Comparison of ENCODE assay signal across 23 cellular contexts in genomic region chr11:18790820-18791174, GRCh38. TPM values are rescaled to one million over a fixed set of nuclear protein-coding genes. Genes with fewer than 3 reads are reported as not detected.
DNase-seq lines count a peak whose midpoint lies in the region; ATAC-seq and TF ChIP-seq lines count a peak whose summit lies in the region.
"Had no signal": no experiment of that assay in that cellular context is flagged by ENCODE, and none has a peak within 500 bp of the region (broad histone marks: within the 10 kb centered on the region; RNA-seq: fewer than 3 reads in every experiment).

No MANE protein-coding gene starts in this region.

- H3K4me3 ChIP-seq in breast epithelium (peak overlapping the region in 2 of 3 donors; percentile 31 to 41), ectodermal cell (ENCODE audit: insufficient read depth, low read depth, low read length) (peak overlapping the region; percentile 55), mesodermal cell (ENCODE audit: extremely low read depth, insufficient read depth, low read length, poor library complexity, severe bottlenecking) (peak overlapping the region; percentile 52), thoracic aorta (peak overlapping the region; percentile 36)
- H3K4me3 ChIP-seq: PC-9 had no signal

- no peak overlapping the region for H3K27ac Mint-ChIP-seq in MCF 10A (ENCODE audit: low read depth, unreplicated experiment)
- H3K27ac Mint-ChIP-seq: activated naive CD8-positive, alpha-beta T cell treated with anti-CD3 and anti-CD28 coated beads, Interleukin-2, amount 10 ng/mL, durations not matched to agents 7 days and 5 days; CD4-positive, CD25-positive, alpha-beta regulatory T cell; stimulated activated naive B cell treated with anti-CD40 and anti-IgM and Interleukin-4, amounts not matched to agents 10 μg/mL and 1 μg/mL and 100 μg/mL, for 72 hours had no signal

- intact Hi-C loops in breast epithelium (cut with DNase I; ENCODE audit: low total_unique reads), result no loop called here
- intact Hi-C loops in MCF 10A (cut with micrococcal nuclease), result no loop called here

- H3K27ac ChIP-seq in breast epithelium (no peak overlapping the region), ectodermal cell (ENCODE audit: insufficient read depth, low read depth, low read length, poor library complexity, severe bottlenecking) (no peak overlapping the region), mesodermal cell (ENCODE audit: low read depth, low read length, severe bottlenecking) (no peak overlapping the region), thoracic aorta (no peak overlapping the region)
- H3K27ac ChIP-seq: pancreas, PC-9 had no signal

- H3K4me1 ChIP-seq in breast epithelium (peaks cover 0 to 5% of the 10 kb centered on the region in 2 donors), ectodermal cell (ENCODE audit: control insufficient read depth, insufficient read depth, low read length) (no peaks in the 10 kb centered on the region), mesodermal cell (ENCODE audit: control insufficient read depth, insufficient read depth, low read length, poor library complexity, severe bottlenecking) (no peaks in the 10 kb centered on the region), thoracic aorta (ENCODE audit: control insufficient read depth in 1 of 2, low read depth in 2 of 2) (peaks cover 0 to 12% of the 10 kb centered on the region in 2 donors)

- H3K36me3 Mint-ChIP-seq in MCF 10A (ENCODE audit: insufficient read depth, unreplicated experiment), result no peaks in the 10 kb centered on the region
- H3K36me3 Mint-ChIP-seq: activated naive CD8-positive, alpha-beta T cell treated with anti-CD3 and anti-CD28 coated beads, Interleukin-2, amount 10 ng/mL, durations not matched to agents 7 days and 5 days; CD4-positive, CD25-positive, alpha-beta regulatory T cell; stimulated activated naive B cell treated with anti-CD40 and anti-IgM and Interleukin-4, amounts not matched to agents 10 μg/mL and 1 μg/mL and 100 μg/mL, for 72 hours had no signal

- TF ChIP-seq CTCF in breast epithelium (IDR thresholded peaks at IDR 0.05) (no peak), MCF 10A (IDR thresholded peaks at IDR 0.05; ENCODE audit: unreplicated experiment) (no peak), thoracic aorta (IDR thresholded peaks at IDR 0.05) (no peak)

- no peaks in the 10 kb centered on the region for H3K9me3 Mint-ChIP-seq in MCF 10A (ENCODE audit: unreplicated experiment)
- H3K9me3 Mint-ChIP-seq: activated naive CD8-positive, alpha-beta T cell treated with anti-CD3 and anti-CD28 coated beads, Interleukin-2, amount 10 ng/mL, durations not matched to agents 7 days and 5 days; activated T-cell treated with anti-CD3 and anti-CD28 coated beads, Interleukin-2, amount 50 U/mL, for 4 hours; stimulated activated naive B cell treated with anti-CD40 and anti-IgM and Interleukin-4, amounts not matched to agents 10 μg/mL and 1 μg/mL and 100 μg/mL, for 72 hours had no signal

- peaks cover 74% of the 10 kb centered on the region for H3K27me3 Mint-ChIP-seq in MCF 10A (ENCODE audit: insufficient read depth, unreplicated experiment)

- CTCF ChIA-PET in MCF 10A (lab: Yijun Ruan, JAX), result no interaction called here

- H3K36me3 ChIP-seq in breast epithelium (no peaks in the 10 kb centered on the region), ectodermal cell (ENCODE audit: control insufficient read depth, insufficient read depth, low read length) (no peaks in the 10 kb centered on the region), mesodermal cell (ENCODE audit: control insufficient read depth, insufficient read depth, low read length) (no peaks in the 10 kb centered on the region), thoracic aorta (no peaks in the 10 kb centered on the region)
- H3K36me3 ChIP-seq: MG63, pancreas had no signal

- WGBS in ectodermal cell, 2 experiments, result 11% methylated on average over 14 of the region's 14 CpGs
- WGBS in mesodermal cell (ENCODE audit: insufficient coverage in 2 of 2), 2 experiments, result 4 to 17% methylated on average over 7 to 12 of the region's 14 CpGs

- H3K4me3 Mint-ChIP-seq in MCF 10A (ENCODE audit: unreplicated experiment), result no peak overlapping the region
- H3K4me3 Mint-ChIP-seq: activated naive CD8-positive, alpha-beta T cell treated with anti-CD3 and anti-CD28 coated beads, Interleukin-2, amount 10 ng/mL, durations not matched to agents 7 days and 5 days; activated T-cell treated with anti-CD3 and anti-CD28 coated beads, Interleukin-2, amount 50 U/mL, for 4 hours; CD4-positive, CD25-positive, alpha-beta regulatory T cell; stimulated activated naive B cell treated with anti-CD40 and anti-IgM and Interleukin-4, amounts not matched to agents 10 μg/mL and 1 μg/mL and 100 μg/mL, for 72 hours had no signal

- POLR2A ChIA-PET in MCF 10A (lab: Yijun Ruan, JAX), result no interaction called here

- H3K27me3 ChIP-seq in breast epithelium (peaks cover 0 to 65% of the 10 kb centered on the region in 2 donors), ectodermal cell (ENCODE audit: control insufficient read depth, insufficient read depth, low read length, poor library complexity, severe bottlenecking) (peaks cover 61% of the 10 kb centered on the region), thoracic aorta (replicated peaks; ENCODE audit: insufficient read depth) (no peaks in the 10 kb centered on the region)

- H3K9me3 ChIP-seq in breast epithelium, result no peaks in the 10 kb centered on the region
- H3K9me3 ChIP-seq in ectodermal cell (ENCODE audit: control insufficient read depth, low read length), result no peaks in the 10 kb centered on the region
- no peaks in the 10 kb centered on the region for H3K9me3 ChIP-seq in mesodermal cell (ENCODE audit: control insufficient read depth, low read length)
- no peaks in the 10 kb centered on the region for H3K9me3 ChIP-seq in thoracic aorta
- H3K9me3 ChIP-seq: MG63, pancreas had no signal

- TF ChIP-seq POLR2A in breast epithelium (IDR thresholded peaks at IDR 0.05), result no peak

- no peak for ATAC-seq in thoracic aorta (ENCODE audit: insufficient number of reproducible peaks, low FRiP score, low read depth)
- ATAC-seq: HepG2; stimulated activated naive B cell treated with anti-CD40 and anti-IgM and Interleukin-4, amounts not matched to agents 10 μg/mL and 1 μg/mL and 100 μg/mL, for 72 hours had no signal

- DNase-seq in breast epithelium (ENCODE audit: low spot score in 2 of 2) (no peak), MCF 10A (ENCODE audit: unreplicated experiment) (no peak), thoracic aorta (ENCODE audit: low spot score) (no peak), NCI-H2081 (lab: John Stamatoyannopoulos, UW) (no peak), NCI-H526 (lab: John Stamatoyannopoulos, UW) (no peak), T1000 (lab: John Stamatoyannopoulos, UW) (no peak)
- DNase-seq: ACHN; activated CD4-positive, alpha-beta T cell treated with anti-CD3 and anti-CD28 coated beads, Interleukin-2, amount 50 U/mL, for 48 hours; activated naive CD8-positive, alpha-beta T cell treated with anti-CD3 and anti-CD28 coated beads, Interleukin-2, amount 10 ng/mL, durations not matched to agents 7 days and 5 days; activated T-cell treated with anti-CD3 and anti-CD28 coated beads, Interleukin-2, amount 50 U/mL, for 4 hours; CD4-positive, CD25-positive, alpha-beta regulatory T cell; central memory CD4-positive, alpha-beta T cell; DMS79 treated with DMSO at 0.1 percent for 48 hours; MG63; midbrain; NCI-H510A; PC-9; small intestine; stimulated activated naive B cell treated with anti-CD40 and anti-IgM and Interleukin-4, amounts not matched to agents 10 μg/mL and 1 μg/mL and 100 μg/mL, for 72 hours had no signal

- no TSS peak for BruUV-seq in MCF 10A (replicated peaks; lab: Mats Ljungman, UMichigan)

- no peaks in the 10 kb centered on the region for H3K4me1 Mint-ChIP-seq in MCF 10A (ENCODE audit: insufficient read depth, unreplicated experiment)
- H3K4me1 Mint-ChIP-seq: activated naive CD8-positive, alpha-beta T cell treated with anti-CD3 and anti-CD28 coated beads, Interleukin-2, amount 10 ng/mL, durations not matched to agents 7 days and 5 days had no signal

RNA-seq across cellular contexts. Expression of gene PTPN5, which starts 0.8 kb away (rescaled TPM):
- total RNA-seq in breast epithelium, result 1 to 10 TPM in 2 of 3 donors, under 1 TPM in 1; 0.59 to 2.2 (median 1.3) TPM
- not detected in 2 replicates for total RNA-seq in MCF 10A (2022)
- polyA plus RNA-seq in ectodermal cell (2013, experiment 1 of 4), result 11.8 TPM
- polyA plus RNA-seq in ectodermal cell (2013, experiment 2 of 4), result 13.6 TPM
- polyA plus RNA-seq in ectodermal cell (2013, experiment 3 of 4), result 9.1 TPM
- polyA plus RNA-seq in ectodermal cell (2013, experiment 4 of 4), result 11.2 TPM
- 1.4 TPM for polyA plus RNA-seq in mesodermal cell (2013, experiment 1 of 2)
- polyA plus RNA-seq in mesodermal cell (2013, experiment 2 of 2), result 1.3 TPM
- total RNA-seq in thoracic aorta, result 1 to 10 TPM; 2.2 to 6.1 TPM
- total RNA-seq: activated naive CD8-positive, alpha-beta T cell treated with anti-CD3 and anti-CD28 coated beads, Interleukin-2, amount 10 ng/mL, durations not matched to agents 7 days and 5 days; activated T-cell treated with anti-CD3 and anti-CD28 coated beads, Interleukin-2, amount 50 U/mL, for 4 hours; CD4-positive, CD25-positive, alpha-beta regulatory T cell; HepG2; PC-9 had no signal
- polyA plus RNA-seq: CD4-positive, CD25-positive, alpha-beta regulatory T cell; HepG2 had no signal
